8 cellular contexts compared by ENCODE assay signal in the genomic region with DNA sequence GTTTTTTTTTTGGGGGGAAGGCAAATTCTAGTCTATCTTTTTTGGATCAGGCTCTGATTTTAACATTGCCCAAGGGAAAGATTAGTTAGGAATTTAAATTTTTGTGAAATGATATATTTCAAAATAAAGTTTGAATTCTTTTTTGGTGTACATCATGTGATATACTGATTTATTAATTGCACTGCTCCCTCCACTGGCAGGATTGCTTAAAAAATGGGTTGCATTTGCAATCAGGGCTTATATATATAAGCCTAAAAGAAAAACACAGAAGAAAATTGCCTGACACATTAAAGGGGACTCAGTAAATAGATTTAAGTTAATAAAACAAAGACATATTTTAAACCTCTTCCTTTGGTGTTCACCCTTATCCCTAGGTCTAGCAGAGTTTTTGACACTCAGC. TPM values are rescaled to one million over a fixed set of nuclear protein-coding genes. Genes with fewer than 3 reads are reported as not detected.
DNase-seq lines count a peak whose midpoint lies in the region; ATAC-seq, FAIRE-seq and TF ChIP-seq lines count a peak whose summit lies in the region.

No MANE protein-coding gene starts in this region.

- H3K9me3 ChIP-seq in CD4-positive, alpha-beta memory T cell (ENCODE audit: control insufficient read depth in 1 of 2, low read length in 2 of 2), result no peaks in the 10 kb centered on the region
- no peaks in the 10 kb centered on the region for H3K9me3 ChIP-seq in H1 (ENCODE audit: insufficient read depth in 2 of 2, low read depth in 1 of 2, low read length in 1 of 2)

- H3K9me3 Mint-ChIP-seq in CD4-positive, alpha-beta memory T cell, result peaks cover 0 to 2% (median 0%) of the 10 kb centered on the region in 8 donors
- H3K9me3 Mint-ChIP-seq in neural crest cell, result no peaks in the 10 kb centered on the region

- no peak overlapping the region for H4K91ac ChIP-seq in H1 (replicated peaks; ENCODE audit: insufficient read length, low read length)

- CTCF ChIA-PET in CD4-positive, alpha-beta memory T cell (lab: Charles Lee; ENCODE audit: partially characterized antibody), result interaction anchor here (5.9 kb wide), 1 partner anchor 19 kb away, joined by 49 read pairs; a partner anchor contains a TSS
- CTCF ChIA-PET in H1 (lab: Charles Lee; ENCODE audit: partially characterized antibody), result interaction anchor here (0.7 to 1.7 kb wide), 3 partner anchors 9 to 841 kb away, joined by 3 to 6 read pairs (median 3); no protein-coding TSS in a partner anchor

- no peaks in the 10 kb centered on the region for H3K4me1 ChIP-seq in CD4-positive, alpha-beta memory T cell (ENCODE audit: insufficient read depth, low read length)
- H3K4me1 ChIP-seq in H1 (replicated peaks in 1 of 4; ENCODE audit: control insufficient read depth in 3 of 4, insufficient read depth in 4 of 4, low read length in 3 of 4), result no peaks in the 10 kb centered on the region

- H3K79me2 ChIP-seq in H1 (ENCODE audit: control insufficient read depth in 1 of 2, insufficient read depth in 2 of 2, low read length in 2 of 2), result no peaks in the 10 kb centered on the region; a peak in 1 of 4 replicates

- no peak for FAIRE-seq in H1 (lab: Jason Lieb, UNC)

- no peak overlapping the region for H2BK15ac ChIP-seq in H1 (ENCODE audit: low read length)

- no peak for DNase-seq in CD4-positive, alpha-beta memory T cell
- DNase-seq in M059J (ENCODE audit: low read depth) (peak; percentile 38), H1 (ENCODE audit: low read depth in 1 of 2, low spot score in 2 of 2) (no peak), neural crest cell (ENCODE audit: low read depth, low spot score) (no peak), C1 segment of cervical spinal cord (lab: John Stamatoyannopoulos, UW) (no peak)
- DNase-seq in activated CD4-positive, alpha-beta T cell treated with anti-CD3 and anti-CD28 coated beads, Interleukin-2, amount 50 U/mL, for 4 hours, result no peak

- no peaks in the 10 kb centered on the region for H3K79me1 ChIP-seq in H1 (ENCODE audit: low read depth, low read length)

- H3K36me3 Mint-ChIP-seq in CD4-positive, alpha-beta memory T cell, result peaks cover 3 to 8% of the 10 kb centered on the region in 2 donors
- peaks cover 8% of the 10 kb centered on the region for H3K36me3 Mint-ChIP-seq in neural crest cell (ENCODE audit: low read depth)

- H3K27me3 Mint-ChIP-seq in CD4-positive, alpha-beta memory T cell, result peaks cover 0 to 3% of the 10 kb centered on the region in 2 donors
- H3K27me3 Mint-ChIP-seq in neural crest cell (ENCODE audit: low read depth), result no peaks in the 10 kb centered on the region

- H3K4me2 ChIP-seq in H1 (ENCODE audit: insufficient read depth in 1 of 2, low read depth in 2 of 2, low read length in 2 of 2), result peak overlapping the region; percentile 92 to 93; a peak in 3 of 4 replicates

- TF ChIP-seq EP300 in H1 (IDR thresholded peaks at IDR 0.05; ENCODE audit: borderline replicate concordance in 1 of 2, low read depth in 2 of 2, low read length in 2 of 2), result no peak

- no peak overlapping the region for H2BK120ac ChIP-seq in H1 (replicated peaks; ENCODE audit: low read depth, low read length)

- no peak overlapping the region for H2BK12ac ChIP-seq in H1 (ENCODE audit: low read depth, low read length)

- no peak overlapping the region for H2BK20ac ChIP-seq in H1 (ENCODE audit: low read length)

- H3K4me3 ChIP-seq in CD4-positive, alpha-beta memory T cell (ENCODE audit: low read length in 2 of 2), result no peak overlapping the region
- peak overlapping the region in 3 of 4 experiments; percentile 83 to 88 (median 85); a peak in 5 of 8 replicates for H3K4me3 ChIP-seq in H1 (ENCODE audit: extremely low read depth in 1 of 4, insufficient read depth in 2 of 4, low read depth in 3 of 4, low read length in 4 of 4)

- H3K4ac ChIP-seq in H1 (replicated peaks; ENCODE audit: insufficient read length, low read depth, low read length), result no peak overlapping the region

- TF ChIP-seq POLR2A in H1 (IDR thresholded peaks at IDR 0.05; ENCODE audit: control extremely low read depth in 1 of 2, low read depth in 2 of 2, low read length in 2 of 2), result no peak

- no peak overlapping the region for H2BK5ac ChIP-seq in H1 (ENCODE audit: low read depth, low read length)

- peaks cover 2 to 14% (median 11%) of the 10 kb centered on the region in 4 donors for H3K4me1 Mint-ChIP-seq in CD4-positive, alpha-beta memory T cell
- H3K4me1 Mint-ChIP-seq in neural crest cell, result peaks cover 32% of the 10 kb centered on the region

- peak overlapping the region in 3 of 7 donors; percentile 94 to 100 (median 99) for H3K27ac Mint-ChIP-seq in CD4-positive, alpha-beta memory T cell
- H3K27ac Mint-ChIP-seq in neural crest cell (ENCODE audit: unreplicated experiment), result no peak overlapping the region

- peaks cover 7% of the 10 kb centered on the region for H3K23me2 ChIP-seq in H1 (ENCODE audit: low read depth, low read length)

- H3K4me3 Mint-ChIP-seq in CD4-positive, alpha-beta memory T cell, result peak overlapping the region in 5 of 8 donors; percentile 97 to 100 (median 98)
- peak overlapping the region; percentile 92 for H3K4me3 Mint-ChIP-seq in neural crest cell

- H2AK5ac ChIP-seq in H1 (ENCODE audit: low read depth, low read length), result no peak overlapping the region

- POLR2A ChIA-PET in CD4-positive, alpha-beta memory T cell (lab: Charles Lee; ENCODE audit: partially characterized antibody), result interaction anchor here (3.7 kb wide), 1 partner anchor 19 kb away, joined by 74 read pairs; a partner anchor contains a TSS
- POLR2A ChIA-PET in H1 (lab: Charles Lee; ENCODE audit: partially characterized antibody), result interaction anchor here (1.8 kb wide), 1 partner anchor 18 kb away, joined by 30 read pairs; a partner anchor contains a TSS

- no peak for TF ChIP-seq RAD21 in H1 (IDR thresholded peaks at IDR 0.05 in 1 of 2, conservative IDR thresholded peaks at IDR 0.05 in 1 of 2; ENCODE audit: low read depth in 2 of 2, low read length in 2 of 2)

- TF ChIP-seq CTCF in H1 (IDR thresholded peaks at IDR 0.05; ENCODE audit: control extremely low read depth in 1 of 3, insufficient read depth in 1 of 3, low read depth in 1 of 3, low read length in 3 of 3) (no peak), neural crest cell (conservative IDR thresholded peaks at IDR 0.05) (peak; percentile 40)

- H4K5ac ChIP-seq in H1 (ENCODE audit: insufficient read length, low read depth, low read length), result no peak overlapping the region

- H3K27me3 ChIP-seq in CD4-positive, alpha-beta memory T cell (ENCODE audit: insufficient read depth, low read length), result no peaks in the 10 kb centered on the region
- no peaks in the 10 kb centered on the region for H3K27me3 ChIP-seq in H1 (replicated peaks in 1 of 4; ENCODE audit: control insufficient read depth in 3 of 4, extremely low read depth in 1 of 4, insufficient read depth in 3 of 4, low read length in 3 of 4)

- no peak overlapping the region for H3K23ac ChIP-seq in H1 (ENCODE audit: insufficient read length)

- ATAC-seq in HG03196 (IDR thresholded peaks at IDR 0.05; ENCODE audit: unreplicated experiment), result no peak
- ATAC-seq in GM18519 (IDR thresholded peaks at IDR 0.05; ENCODE audit: low FRiP score, unreplicated experiment), result no peak

- no peaks in the 10 kb centered on the region for H4K20me1 ChIP-seq in H1 (replicated peaks in 1 of 2; ENCODE audit: control insufficient read depth in 1 of 2, insufficient read depth in 2 of 2, low read length in 2 of 2)

- H3K18ac ChIP-seq in H1 (ENCODE audit: extremely low read depth, low read length), result no peak overlapping the region

- H2AFZ ChIP-seq in H1 (ENCODE audit: low read length), result no peak overlapping the region

- no peaks in the 10 kb centered on the region for H3K36me3 ChIP-seq in CD4-positive, alpha-beta memory T cell (ENCODE audit: insufficient read depth, low read length)
- peaks cover 0 to 5% (median 2%) of the 10 kb centered on the region in 4 experiments; a peak in 3 of 8 replicates for H3K36me3 ChIP-seq in H1 (ENCODE audit: control insufficient read depth in 2 of 4, insufficient read depth in 4 of 4, low read length in 3 of 4)

- H3K56ac ChIP-seq in H1 (replicated peaks; ENCODE audit: insufficient read length, low read depth, low read length), result no peak overlapping the region

- no peak overlapping the region for H3K9ac ChIP-seq in H1 (replicated peaks in 1 of 4; ENCODE audit: extremely low read depth in 1 of 4, low read depth in 3 of 4, low read length in 3 of 4)

- intact Hi-C loops in CD4-positive, alpha-beta memory T cell (cut with micrococcal nuclease), result no loop called here

- no peak overlapping the region for H3K14ac ChIP-seq in H1 (ENCODE audit: insufficient read length)

- H4K8ac ChIP-seq in H1 (ENCODE audit: extremely low read depth, insufficient read depth, low read length), result no peak overlapping the region

- H3K27ac ChIP-seq in CD4-positive, alpha-beta memory T cell (ENCODE audit: low read depth, low read length), result no peak overlapping the region
- H3K27ac ChIP-seq in H1 (ENCODE audit: low read depth, low read length), result no peak overlapping the region

RNA-seq across cellular contexts. Expression of a gene that starts 1.2 kb away (rescaled TPM):
- total RNA-seq in CD4-positive, alpha-beta memory T cell, result 1 to 10 TPM; 3.9 to 4.2 TPM
- 1 to 10 TPM in 1 of 2 donors, under 1 TPM in 1; 0.58 to 1.1 TPM for polyA plus RNA-seq in CD4-positive, alpha-beta memory T cell
- 7.3 and 9.3 TPM in 2 replicates for total RNA-seq in M059J (2014; rRNA removed; shearing (Covaris generic))
- 12.0 and 12.7 TPM in 2 replicates for total RNA-seq in H1 (2021; fragmentation: NEBNext Ultra II Directional; extraction: Animal tissue kit (Norgen Biotek cat#: 25700))
- polyA plus RNA-seq in H1 (2011; rRNA removed), result 2.7 and 6.2 TPM in 2 replicates
- 5.5 TPM for polyA plus RNA-seq in H1 (2011; cell fraction: cytosol; rRNA removed)
- polyA plus RNA-seq in H1 (2011; cell fraction: nucleus; rRNA removed), result 4.8 TPM
- 10.8 to 13.0 TPM (median 11.8 TPM) in 4 replicates for polyA plus RNA-seq in H1 (2012, experiment 1 of 2)
- 0.98 TPM for polyA plus RNA-seq in H1 (2012, experiment 2 of 2)
- 2.8 TPM for polyA plus RNA-seq in H1 (2013, experiment 1 of 2)
- polyA plus RNA-seq in H1 (2013, experiment 2 of 2), result 2.4 TPM
- 17.9 and 30.0 TPM in 2 replicates for polyA minus RNA-seq in H1 (2011; rRNA and poly(A)+ RNA removed)
- 8.4 TPM for polyA minus RNA-seq in H1 (2011; cell fraction: cytosol; rRNA and poly(A)+ RNA removed)
- polyA minus RNA-seq in H1 (2011; cell fraction: nucleus; rRNA and poly(A)+ RNA removed), result 37.3 TPM
- 20.4 and 21.8 TPM in 2 replicates for total RNA-seq in neural crest cell

RNA-seq across cellular contexts. Expression of a gene that starts 18.4 kb away (rescaled TPM):
- total RNA-seq in CD4-positive, alpha-beta memory T cell, result 10 to 100 TPM; 14.4 TPM
- 10 to 100 TPM; 21.9 to 28.1 TPM for polyA plus RNA-seq in CD4-positive, alpha-beta memory T cell
- total RNA-seq in M059J (2014; rRNA removed; shearing (Covaris generic)), result 83.4 and 99.6 TPM in 2 replicates
- total RNA-seq in H1 (2021; fragmentation: NEBNext Ultra II Directional; extraction: Animal tissue kit (Norgen Biotek cat#: 25700)), result 95.4 and 95.8 TPM in 2 replicates
- 60.3 and 76.1 TPM in 2 replicates for polyA plus RNA-seq in H1 (2011; rRNA removed)
- 86.5 TPM for polyA plus RNA-seq in H1 (2011; cell fraction: cytosol; rRNA removed)
- 68.4 TPM for polyA plus RNA-seq in H1 (2011; cell fraction: nucleus; rRNA removed)
- polyA plus RNA-seq in H1 (2012, experiment 1 of 2), result 69.5 to 131 TPM (median 77.0 TPM) in 4 replicates
- 52.8 TPM for polyA plus RNA-seq in H1 (2012, experiment 2 of 2)
- polyA plus RNA-seq in H1 (2013, experiment 1 of 2), result 148 TPM
- 154 TPM for polyA plus RNA-seq in H1 (2013, experiment 2 of 2)
- 20.7 and 22.3 TPM in 2 replicates for polyA minus RNA-seq in H1 (2011; rRNA and poly(A)+ RNA removed)
- polyA minus RNA-seq in H1 (2011; cell fraction: cytosol; rRNA and poly(A)+ RNA removed), result 60.8 TPM
- polyA minus RNA-seq in H1 (2011; cell fraction: nucleus; rRNA and poly(A)+ RNA removed), result 53.6 TPM
- total RNA-seq in neural crest cell, result 38.8 and 39.1 TPM in 2 replicates

Comparison
In these comparisons a context has a peak if more than half of its experiments do, and no peak if none do; other contexts are left out.
1. H3K4me3 ChIP-seq: peak in H1 (3 of 4); none in CD4-positive, alpha-beta memory T cell (0 of 2).